ENCODE assay signal across 8 cellular contexts in the genomic region with DNA sequence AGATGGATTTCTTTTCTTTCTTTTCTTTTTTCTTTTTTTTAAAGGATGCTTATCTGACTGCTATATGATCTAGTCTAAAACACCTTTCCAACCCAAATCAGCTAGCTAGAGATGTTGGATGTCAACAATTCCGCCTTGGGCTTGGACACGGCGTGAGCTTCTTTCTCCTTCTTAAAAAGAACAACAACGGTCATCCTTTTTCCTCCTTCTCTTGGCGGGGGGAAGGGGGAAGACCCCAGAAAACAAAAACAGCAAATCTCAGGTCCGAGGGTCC. TPM values are rescaled to one million over a fixed set of nuclear protein-coding genes. Genes with fewer than 3 reads are reported as not detected.
DNase-seq lines count a peak whose midpoint lies in the region; ATAC-seq lines count a peak whose summit lies in the region.

No MANE protein-coding gene starts in this region.

- peak overlapping the region; percentile 55 for H3K4me3 Mint-ChIP-seq in activated T-helper 17 cell treated with anti-CD3 and anti-CD28 coated beads, Interleukin-2, amount 50 U/mL, for 72 hours

- H3K4me1 Mint-ChIP-seq in activated T-helper 17 cell treated with anti-CD3 and anti-CD28 coated beads, Interleukin-2, amount 50 U/mL, for 72 hours: peaks cover 4% of the 10 kb centered on the region

- H3K27ac Mint-ChIP-seq in activated T-helper 17 cell treated with anti-CD3 and anti-CD28 coated beads, Interleukin-2, amount 50 U/mL, for 72 hours: no peak overlapping the region

- no peaks in the 10 kb centered on the region for H3K27me3 ChIP-seq in HAP-1 (ENCODE audit: low read depth)
- H3K27me3 ChIP-seq in iPS-15b (ENCODE audit: control insufficient read depth, insufficient read depth, low read length): peaks cover 54% of the 10 kb centered on the region

- DNase-seq in HAP-1 (ENCODE audit: low spot score in 2 of 2): no peak
- DNase-seq in T-helper 9 cell: no peak
- DNase-seq in activated CD4-positive, CD25-positive, alpha-beta regulatory T cell (lab: John Stamatoyannopoulos, UW): no peak
- DNase-seq in NCI-H524 treated with DMSO at 0.1 percent for 48 hours (lab: John Stamatoyannopoulos, UW): no peak

- no peaks in the 10 kb centered on the region for H3K9me3 ChIP-seq in HAP-1
- H3K9me3 ChIP-seq in iPS-15b (ENCODE audit: control insufficient read depth, insufficient read depth, low read length): no peaks in the 10 kb centered on the region

- in situ Hi-C loops in HAP-1 (cut with MboI; ENCODE audit: low sequenced_read_pairs): no loop called here

- H3K4me1 ChIP-seq in HAP-1 (peaks cover 15% of the 10 kb centered on the region), iPS-15b (ENCODE audit: control insufficient read depth, insufficient read depth, low read length) (peaks cover 12% of the 10 kb centered on the region)

- H3K4me3 ChIP-seq in HAP-1 (peak overlapping the region; percentile 48), iPS-15b (ENCODE audit: low read depth, low read length) (peak overlapping the region; percentile 35), skin epidermis (peak overlapping the region; percentile 14 to 49 (median 27))

- peaks cover 55% of the 10 kb centered on the region for H3K27me3 Mint-ChIP-seq in activated T-helper 17 cell treated with anti-CD3 and anti-CD28 coated beads, Interleukin-2, amount 50 U/mL, for 72 hours

- H3K36me3 ChIP-seq in HAP-1 (replicated peaks) (no peaks in the 10 kb centered on the region), iPS-15b (ENCODE audit: control insufficient read depth, insufficient read depth, low read length) (no peaks in the 10 kb centered on the region)

- peak overlapping the region in 7 of 21 experiments; percentile 26 to 70 (median 50) for H3K27ac ChIP-seq in skin epidermis

- peaks cover 7% of the 10 kb centered on the region for H3K36me3 Mint-ChIP-seq in activated T-helper 17 cell treated with anti-CD3 and anti-CD28 coated beads, Interleukin-2, amount 50 U/mL, for 72 hours (ENCODE audit: low read depth)

- no peaks in the 10 kb centered on the region for H3K9me3 Mint-ChIP-seq in activated T-helper 17 cell treated with anti-CD3 and anti-CD28 coated beads, Interleukin-2, amount 50 U/mL, for 72 hours

- no peak for ATAC-seq in activated T-helper 17 cell treated with anti-CD3 and anti-CD28 coated beads, Interleukin-2, amount 50 U/mL, for 72 hours (replicated peaks)
- ATAC-seq in GM21529 (IDR thresholded peaks at IDR 0.05; ENCODE audit: unreplicated experiment): no peak

- no peak overlapping the region for H3K9ac ChIP-seq in iPS-15b (ENCODE audit: low read depth, low read length)

RNA-seq across cellular contexts. Expression of gene BEND7, which starts 1.0 kb away (rescaled TPM):
- not detected for total RNA-seq in activated T-helper 17 cell treated with anti-CD3 and anti-CD28 coated beads, Interleukin-2, amount 50 U/mL, for 72 hours

RNA-seq across cellular contexts. Expression of gene PRPF18, which starts 59.0 kb away (rescaled TPM):
- 10 to 100 TPM; 18.5 to 22.5 TPM for total RNA-seq in activated T-helper 17 cell treated with anti-CD3 and anti-CD28 coated beads, Interleukin-2, amount 50 U/mL, for 72 hours
